In genomic region chr14:33282811-33283210, GRCh38 we compare ENCODE assay signal across 20 cellular contexts.
DNase-seq lines count a peak whose midpoint lies in the region; ATAC-seq, FAIRE-seq and TF ChIP-seq lines count a peak whose summit lies in the region.
"Had no signal": no experiment of that assay in that cellular context is flagged by ENCODE, and none has a peak within 500 bp of the region (broad histone marks: within the 10 kb centered on the region; RNA-seq: fewer than 3 reads in every experiment).

No MANE protein-coding gene starts in this region.

- H3K36me3 ChIP-seq in left ventricle myocardium inferior (no peaks in the 10 kb centered on the region), astrocyte (ENCODE audit: insufficient read depth, low read length) (no peaks in the 10 kb centered on the region)

- peaks cover 11% of the 10 kb centered on the region for H3K4me1 Mint-ChIP-seq in astrocyte (ENCODE audit: low read depth, unreplicated experiment)
- no peaks in the 10 kb centered on the region for H3K4me1 Mint-ChIP-seq in activated CD4-positive, alpha-beta T cell treated with anti-CD3 and anti-CD28 coated beads for 36 hours

- DNase-seq in left ventricle myocardium inferior (no peak), cardiac septum (ENCODE audit: low spot score) (no peak), astrocyte (ENCODE audit: low read depth) (peak; percentile 66), foreskin melanocyte (peak; percentile 88), DMS79 (lab: John Stamatoyannopoulos, UW) (no peak), GDM1 (lab: John Stamatoyannopoulos, UW) (no peak), germinal center (ENCODE audit: low spot score) (no peak)
- DNase-seq in activated CD4-positive, alpha-beta T cell treated with anti-CD3 and anti-CD28 coated beads for 36 hours = no peak
- DNase-seq: Calu3; DND-41; HFFc6; KBM-7; NCI-H146; NCI-H2081 treated with DMSO at 0.1 percent for 48 hours; NCI-H345; NCI-H69; NK-92 treated with Interleukin-12 subunit alpha and Interleukin-12 subunit beta, amount 100 ng/mL, for 24 hours; OCI-M1; RPMI8226 had no signal

- H3K27ac ChIP-seq in left ventricle myocardium inferior (replicated peaks) (no peak overlapping the region), astrocyte (ENCODE audit: low read depth, low read length) (no peak overlapping the region)
- H3K27ac ChIP-seq: HL-60 had no signal

- H3K4me3 Mint-ChIP-seq in astrocyte (ENCODE audit: unreplicated experiment) = no peak overlapping the region
- H3K4me3 Mint-ChIP-seq in activated CD4-positive, alpha-beta T cell treated with anti-CD3 and anti-CD28 coated beads for 36 hours = no peak overlapping the region
- H3K4me3 Mint-ChIP-seq: HFFc6 had no signal

- TF ChIP-seq CTCF in left ventricle myocardium inferior (IDR thresholded peaks at IDR 0.05; ENCODE audit: borderline replicate concordance) = no peak
- TF ChIP-seq CTCF in astrocyte (IDR thresholded peaks at IDR 0.05; ENCODE audit: insufficient read depth, low read depth, low read length) = no peak

- H3K4me1 ChIP-seq in left ventricle myocardium inferior = no peaks in the 10 kb centered on the region
- H3K4me1 ChIP-seq in astrocyte (ENCODE audit: insufficient read depth, low read length) = no peaks in the 10 kb centered on the region

- H3K36me3 Mint-ChIP-seq in astrocyte (ENCODE audit: low read depth, unreplicated experiment) = no peaks in the 10 kb centered on the region
- H3K36me3 Mint-ChIP-seq in activated CD4-positive, alpha-beta T cell treated with anti-CD3 and anti-CD28 coated beads for 36 hours (ENCODE audit: low read depth) = no peaks in the 10 kb centered on the region

- H3K9me3 ChIP-seq in left ventricle myocardium inferior (replicated peaks) = no peaks in the 10 kb centered on the region
- H3K9me3 ChIP-seq in astrocyte (ENCODE audit: insufficient read depth, low read depth, low read length) = no peaks in the 10 kb centered on the region

- CTCF ChIA-PET in activated CD4-positive, alpha-beta T cell treated with anti-CD3 and anti-CD28 coated beads for 36 hours (lab: Charles Lee) = no interaction called here

- peaks cover under 1% of the 10 kb centered on the region for H3K27me3 Mint-ChIP-seq in astrocyte (ENCODE audit: low read depth, unreplicated experiment)
- no peaks in the 10 kb centered on the region for H3K27me3 Mint-ChIP-seq in activated CD4-positive, alpha-beta T cell treated with anti-CD3 and anti-CD28 coated beads for 36 hours

- H4K20me1 ChIP-seq in astrocyte (ENCODE audit: insufficient read depth, low read length) = no peaks in the 10 kb centered on the region

- H3K9me3 Mint-ChIP-seq in astrocyte (ENCODE audit: unreplicated experiment) = no peaks in the 10 kb centered on the region
- no peaks in the 10 kb centered on the region for H3K9me3 Mint-ChIP-seq in activated CD4-positive, alpha-beta T cell treated with anti-CD3 and anti-CD28 coated beads for 36 hours (ENCODE audit: low read depth)
- H3K9me3 Mint-ChIP-seq: HFFc6 had no signal

- peak overlapping the region; percentile 34 for H3K4me2 ChIP-seq in astrocyte (ENCODE audit: low read length)

- no peak for FAIRE-seq in astrocyte (lab: Jason Lieb, UNC)

- H3K27ac Mint-ChIP-seq in astrocyte (ENCODE audit: unreplicated experiment) = no peak overlapping the region
- H3K27ac Mint-ChIP-seq in activated CD4-positive, alpha-beta T cell treated with anti-CD3 and anti-CD28 coated beads for 36 hours = no peak overlapping the region
- H3K27ac Mint-ChIP-seq: HFFc6 had no signal

- POLR2A ChIA-PET in activated CD4-positive, alpha-beta T cell treated with anti-CD3 and anti-CD28 coated beads for 36 hours (lab: Charles Lee) = no interaction called here

- H3K79me2 ChIP-seq in astrocyte (ENCODE audit: insufficient read depth, low read length) = no peaks in the 10 kb centered on the region

- H2AFZ ChIP-seq in astrocyte (ENCODE audit: low read depth, low read length) = no peak overlapping the region

- peak overlapping the region; percentile 1 for H3K4me3 ChIP-seq in left ventricle myocardium inferior
- no peak overlapping the region for H3K4me3 ChIP-seq in astrocyte (ENCODE audit: insufficient read depth, low read depth, low read length)

- ATAC-seq in activated CD4-positive, alpha-beta T cell treated with anti-CD3 and anti-CD28 coated beads for 36 hours = no peak

- no peak overlapping the region for H3K9ac ChIP-seq in astrocyte (ENCODE audit: low read length)

- intact Hi-C loops in left ventricle myocardium inferior (cut with micrococcal nuclease) = no loop called here
- intact Hi-C loops in cardiac septum (cut with DNase I) = no loop called here
- intact Hi-C loops in activated CD4-positive, alpha-beta T cell treated with anti-CD3 and anti-CD28 coated beads for 36 hours (cut with DNase I, micrococcal nuclease) = no loop called here

- H3K27me3 ChIP-seq in left ventricle myocardium inferior (ENCODE audit: low read depth) = no peaks in the 10 kb centered on the region
- H3K27me3 ChIP-seq in astrocyte (ENCODE audit: insufficient read depth, low read length) = no peaks in the 10 kb centered on the region

Comparison
In these comparisons a context has a peak if more than half of its experiments do, and no peak if none do; other contexts are left out.
1. DNase-seq: peak in astrocyte (single experiment) and foreskin melanocyte (single experiment); none in left ventricle myocardium inferior (single experiment), cardiac septum (single experiment), activated CD4-positive, alpha-beta T cell treated with anti-CD3 and anti-CD28 coated beads for 36 hours (single experiment), DMS79 (single experiment), GDM1 (single experiment) and germinal center (single experiment).